Comparison of ENCODE assay signal across 1 cellular context in the genomic region with DNA sequence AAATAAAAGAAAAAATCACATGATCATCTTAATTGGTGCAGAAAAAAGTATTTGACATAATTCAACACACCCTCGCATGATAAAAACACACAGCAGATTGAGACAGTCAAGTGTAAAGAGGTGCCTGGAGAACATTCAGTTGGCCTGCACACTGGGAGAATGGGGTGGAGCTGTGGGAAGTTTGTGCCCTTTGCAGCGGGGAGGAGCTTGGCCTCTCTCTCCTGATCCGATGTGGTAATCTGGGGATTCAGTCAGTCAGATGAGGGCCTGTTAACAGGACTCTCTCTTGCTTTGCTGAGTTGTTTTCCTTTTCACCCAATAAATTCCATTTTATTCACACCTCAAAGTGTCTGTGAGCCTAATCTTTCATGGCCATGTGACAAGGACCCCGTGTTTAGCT.
TF ChIP-seq lines count a peak whose summit lies in the region.

No MANE protein-coding gene starts in this region.

TF ChIP-seq in GM23338, 12 proteins besides CTCF, POLR2A, EP300 and RAD21:
- TF ChIP-seq ETS1 (IDR thresholded peaks at IDR 0.05) = no peak
- TF ChIP-seq, protein P1, sequence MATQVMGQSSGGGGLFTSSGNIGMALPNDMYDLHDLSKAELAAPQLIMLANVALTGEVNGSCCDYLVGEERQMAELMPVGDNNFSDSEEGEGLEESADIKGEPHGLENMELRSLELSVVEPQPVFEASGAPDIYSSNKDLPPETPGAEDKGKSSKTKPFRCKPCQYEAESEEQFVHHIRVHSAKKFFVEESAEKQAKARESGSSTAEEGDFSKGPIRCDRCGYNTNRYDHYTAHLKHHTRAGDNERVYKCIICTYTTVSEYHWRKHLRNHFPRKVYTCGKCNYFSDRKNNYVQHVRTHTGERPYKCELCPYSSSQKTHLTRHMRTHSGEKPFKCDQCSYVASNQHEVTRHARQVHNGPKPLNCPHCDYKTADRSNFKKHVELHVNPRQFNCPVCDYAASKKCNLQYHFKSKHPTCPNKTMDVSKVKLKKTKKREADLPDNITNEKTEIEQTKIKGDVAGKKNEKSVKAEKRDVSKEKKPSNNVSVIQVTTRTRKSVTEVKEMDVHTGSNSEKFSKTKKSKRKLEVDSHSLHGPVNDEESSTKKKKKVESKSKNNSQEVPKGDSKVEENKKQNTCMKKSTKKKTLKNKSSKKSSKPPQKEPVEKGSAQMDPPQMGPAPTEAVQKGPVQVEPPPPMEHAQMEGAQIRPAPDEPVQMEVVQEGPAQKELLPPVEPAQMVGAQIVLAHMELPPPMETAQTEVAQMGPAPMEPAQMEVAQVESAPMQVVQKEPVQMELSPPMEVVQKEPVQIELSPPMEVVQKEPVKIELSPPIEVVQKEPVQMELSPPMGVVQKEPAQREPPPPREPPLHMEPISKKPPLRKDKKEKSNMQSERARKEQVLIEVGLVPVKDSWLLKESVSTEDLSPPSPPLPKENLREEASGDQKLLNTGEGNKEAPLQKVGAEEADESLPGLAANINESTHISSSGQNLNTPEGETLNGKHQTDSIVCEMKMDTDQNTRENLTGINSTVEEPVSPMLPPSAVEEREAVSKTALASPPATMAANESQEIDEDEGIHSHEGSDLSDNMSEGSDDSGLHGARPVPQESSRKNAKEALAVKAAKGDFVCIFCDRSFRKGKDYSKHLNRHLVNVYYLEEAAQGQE (IDR thresholded peaks at IDR 0.05; ENCODE audit: unreplicated experiment) = no peak
- no peak for TF ChIP-seq ZNF331 (CRISPR knock-in tag; IDR thresholded peaks at IDR 0.05; ENCODE audit: low read depth)
- TF ChIP-seq ZNF462 (CRISPR knock-in tag; IDR thresholded peaks at IDR 0.05) = no peak
- no peak for TF ChIP-seq STAT1 (IDR thresholded peaks at IDR 0.05; ENCODE audit: unreplicated experiment)
- no peak for TF ChIP-seq EZH2 (IDR thresholded peaks at IDR 0.05; ENCODE audit: low read depth, unreplicated experiment)
- no peak for TF ChIP-seq JUNB (IDR thresholded peaks at IDR 0.05; ENCODE audit: unreplicated experiment)
- TF ChIP-seq CREB1 (CRISPR knock-in tag; IDR thresholded peaks at IDR 0.05; ENCODE audit: low read depth) = no peak
- TF ChIP-seq NANOG (IDR thresholded peaks at IDR 0.05; ENCODE audit: borderline replicate concordance) = no peak
